Comparison of ENCODE assay signal across 9 cellular contexts in the genomic region with DNA sequence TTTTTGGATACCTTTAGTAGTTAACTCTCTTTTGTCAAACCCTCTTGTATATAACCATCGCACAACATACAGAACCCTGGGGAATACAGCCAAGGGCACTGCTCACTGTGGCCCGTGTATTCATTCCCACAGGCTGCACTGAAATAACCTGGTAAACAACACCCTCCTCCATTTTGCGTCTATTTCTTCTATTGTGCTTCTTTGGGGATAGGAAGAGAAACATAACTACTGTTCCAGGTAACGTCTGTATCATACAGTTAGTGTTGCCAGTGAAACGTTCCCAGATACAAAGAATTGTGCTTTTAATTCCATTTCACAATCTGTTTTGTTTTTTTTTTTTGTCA. TPM values are rescaled to one million over a fixed set of nuclear protein-coding genes. Genes with fewer than 3 reads are reported as not detected.
A peak's percentile ranks its signal among the peaks of the same experiment; 100 is the strongest.
DNase-seq lines count a peak whose midpoint lies in the region; ATAC-seq, FAIRE-seq and TF ChIP-seq lines count a peak whose summit lies in the region.
"Had no signal": no experiment of that assay in that cellular context is flagged by ENCODE, and none has a peak within 500 bp of the region (broad histone marks: within the 10 kb centered on the region; RNA-seq: fewer than 3 reads in every experiment).

No MANE protein-coding gene starts in this region.

- no peaks in the 10 kb centered on the region for H3K79me2 ChIP-seq in endothelial cell of umbilical vein (ENCODE audit: control insufficient read depth, insufficient read depth, low read length)

- peak overlapping the region; percentile 57 for H3K4me2 ChIP-seq in endothelial cell of umbilical vein (ENCODE audit: insufficient read depth, low read length)

- TF ChIP-seq POLR2A in endothelial cell of umbilical vein (IDR thresholded peaks at IDR 0.05; ENCODE audit: low read depth, low read length) (no peak), prostate gland (IDR thresholded peaks at IDR 0.05) (no peak)

- H3K9ac ChIP-seq in endothelial cell of umbilical vein (replicated peaks; ENCODE audit: extremely low read depth, insufficient read depth, low read length), result peak overlapping the region; percentile 62

- intact Hi-C loops in CD8-positive, alpha-beta T cell (cut with DNase I, micrococcal nuclease), result no loop called here
- intact Hi-C loops in endothelial cell of umbilical vein (cut with micrococcal nuclease) (loop anchor here (2.0 kb wide), 1 partner anchor 14 kb away; no protein-coding TSS in a partner anchor), prostate gland (cut with DNase I) (no loop called here)

- H3K27ac Mint-ChIP-seq in CD8-positive, alpha-beta T cell, result peak overlapping the region; percentile 94

- dilution Hi-C loops in endothelial cell of umbilical vein (cut with MboI; ENCODE audit: extremely low pct_ligation_motif_present, low sequenced_read_pairs), result no loop called here

- WGBS in prostate gland, result 34% methylated on average over 5 of the region's 5 CpGs

- BruUV-seq in endothelial cell of umbilical vein (replicated peaks; lab: Mats Ljungman, UMichigan), result no TSS peak

- peaks cover 34% of the 10 kb centered on the region for H3K36me3 ChIP-seq in CD8-positive, alpha-beta T cell (ENCODE audit: insufficient read depth, low read length)
- H3K36me3 ChIP-seq in SJSA1, result peaks cover 58% of the 10 kb centered on the region
- H3K36me3 ChIP-seq in endothelial cell of umbilical vein (ENCODE audit: control insufficient read depth in 2 of 2, extremely low read depth in 1 of 2, insufficient read depth in 2 of 2, low read length in 2 of 2), result peaks cover 4 to 19% of the 10 kb centered on the region in 2 experiments
- no peaks in the 10 kb centered on the region for H3K36me3 ChIP-seq in prostate gland

- CTCF ChIA-PET in CD8-positive, alpha-beta T cell (lab: Charles Lee), result no interaction called here
- CTCF ChIA-PET in endothelial cell of umbilical vein (lab: Charles Lee), result no interaction called here

- H3K27me3 ChIP-seq in CD8-positive, alpha-beta T cell (ENCODE audit: insufficient read depth, low read length), result no peaks in the 10 kb centered on the region
- H3K27me3 ChIP-seq in SJSA1 (replicated peaks), result no peaks in the 10 kb centered on the region
- H3K27me3 ChIP-seq in endothelial cell of umbilical vein (ENCODE audit: control insufficient read depth in 2 of 2, insufficient read depth in 2 of 2, low read length in 2 of 2), result no peaks in the 10 kb centered on the region
- no peaks in the 10 kb centered on the region for H3K27me3 ChIP-seq in prostate gland (replicated peaks; ENCODE audit: insufficient read depth)

- H3K36me3 Mint-ChIP-seq in CD8-positive, alpha-beta T cell, result peaks cover 71% of the 10 kb centered on the region

- H3K4me3 Mint-ChIP-seq in CD8-positive, alpha-beta T cell, result no peak overlapping the region

- H4K20me1 ChIP-seq in endothelial cell of umbilical vein (replicated peaks; ENCODE audit: control insufficient read depth, extremely low read depth, insufficient read depth, low read length), result no peaks in the 10 kb centered on the region

- no peak overlapping the region for H2AFZ ChIP-seq in endothelial cell of umbilical vein (ENCODE audit: low read depth, low read length)

- H3K27ac ChIP-seq in CD8-positive, alpha-beta T cell (ENCODE audit: low read depth, low read length), result no peak overlapping the region
- H3K27ac ChIP-seq in SJSA1 (peak overlapping the region; percentile 93), endothelial cell of umbilical vein (ENCODE audit: insufficient read depth, low read depth, low read length) (peak overlapping the region; percentile 90), prostate gland (peak overlapping the region; percentile 63 to 71)

- H3K9me3 ChIP-seq in CD8-positive, alpha-beta T cell (ENCODE audit: low read length), result no peaks in the 10 kb centered on the region
- H3K9me3 ChIP-seq in SJSA1 (replicated peaks) (no peaks in the 10 kb centered on the region), endothelial cell of umbilical vein (replicated peaks; ENCODE audit: control insufficient read depth, insufficient read depth, low read length) (no peaks in the 10 kb centered on the region), prostate gland (no peaks in the 10 kb centered on the region)

- no peaks in the 10 kb centered on the region for H3K27me3 Mint-ChIP-seq in CD8-positive, alpha-beta T cell (ENCODE audit: low read depth)

- H3K4me1 ChIP-seq in CD8-positive, alpha-beta T cell (ENCODE audit: insufficient read depth, low read length), result peaks cover 19% of the 10 kb centered on the region
- H3K4me1 ChIP-seq in SJSA1 (replicated peaks), result peaks cover 37% of the 10 kb centered on the region
- peaks cover 29% of the 10 kb centered on the region for H3K4me1 ChIP-seq in endothelial cell of umbilical vein (ENCODE audit: control insufficient read depth, extremely low read depth, insufficient read depth, low read length)
- H3K4me1 ChIP-seq in prostate gland (replicated peaks), result no peaks in the 10 kb centered on the region

- H3K9me1 ChIP-seq in endothelial cell of umbilical vein (replicated peaks; ENCODE audit: control insufficient read depth, extremely low read depth, insufficient read depth, low read length), result no peaks in the 10 kb centered on the region

- no peak overlapping the region for H3K4me3 ChIP-seq in CD8-positive, alpha-beta T cell (ENCODE audit: low read depth, low read length)
- H3K4me3 ChIP-seq in SJSA1, result no peak overlapping the region
- H3K4me3 ChIP-seq in endothelial cell of umbilical vein (replicated peaks in 1 of 3; ENCODE audit: insufficient read depth in 1 of 3, low read depth in 1 of 3, low read length in 3 of 3), result no peak overlapping the region
- H3K4me3 ChIP-seq in prostate gland, result no peak overlapping the region

- no peak for DNase-seq in CD8-positive, alpha-beta T cell
- DNase-seq in SJSA1 (ENCODE audit: low read depth in 1 of 2, low spot score in 2 of 2) (no peak), endothelial cell of umbilical vein (ENCODE audit: low read depth, low spot score) (no peak), prostate gland (ENCODE audit: low spot score) (no peak), NCI-H1092 treated with DMSO at 0.1 percent for 48 hours (lab: John Stamatoyannopoulos, UW) (no peak), HPDE6-E6E7 (ENCODE audit: extremely low spot score) (no peak), activated gamma-delta T cell (lab: John Stamatoyannopoulos, UW) (no peak)
- DNase-seq in stimulated activated CD4-positive, alpha-beta T cell treated with anti-CD3 and anti-CD28 coated beads, Interleukin-2, amount 100 ng/mL, for 24 hours, result no peak
- DNase-seq: erythroblast had no signal

- TF ChIP-seq CTCF in CD8-positive, alpha-beta T cell (IDR thresholded peaks at IDR 0.05), result no peak
- TF ChIP-seq CTCF in endothelial cell of umbilical vein (IDR thresholded peaks at IDR 0.05; ENCODE audit: extremely low read depth in 1 of 2, insufficient read depth in 1 of 2, low read depth in 1 of 2, low read length in 2 of 2) (no peak), prostate gland (IDR thresholded peaks at IDR 0.05) (no peak)

- POLR2A ChIA-PET in CD8-positive, alpha-beta T cell (lab: Charles Lee), result no interaction called here
- POLR2A ChIA-PET in endothelial cell of umbilical vein (lab: Charles Lee), result no interaction called here

- H3K4me1 Mint-ChIP-seq in CD8-positive, alpha-beta T cell (ENCODE audit: low read depth), result peaks cover 27% of the 10 kb centered on the region

- H3K9me3 Mint-ChIP-seq in CD8-positive, alpha-beta T cell, result no peaks in the 10 kb centered on the region

- no peak for ATAC-seq in CD8-positive, alpha-beta T cell

- FAIRE-seq in endothelial cell of umbilical vein (lab: Jason Lieb, UNC), result no peak

TF ChIP-seq in endothelial cell of umbilical vein, 7 proteins besides CTCF, POLR2A, EP300 and RAD21 (continues in another document):
- TF ChIP-seq, protein P1, sequence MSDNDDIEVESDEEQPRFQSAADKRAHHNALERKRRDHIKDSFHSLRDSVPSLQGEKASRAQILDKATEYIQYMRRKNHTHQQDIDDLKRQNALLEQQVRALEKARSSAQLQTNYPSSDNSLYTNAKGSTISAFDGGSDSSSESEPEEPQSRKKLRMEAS (IDR thresholded peaks at IDR 0.05; ENCODE audit: insufficient read depth, insufficient read length), result no peak

RNA-seq across cellular contexts. Expression of gene C12orf76, which starts 9.6 kb away (rescaled TPM):
- total RNA-seq in CD8-positive, alpha-beta T cell, result 1 to 10 TPM; 8.7 to 9.6 TPM
- total RNA-seq in SJSA1 (2014; rRNA removed; shearing (Covaris generic)), result 4.5 and 9.0 TPM in 2 replicates
- total RNA-seq in endothelial cell of umbilical vein (11.9 and 13.4 TPM in 2 replicates), prostate gland (10 to 100 TPM; 20.4 to 26.1 TPM)
- polyA plus RNA-seq in endothelial cell of umbilical vein, result 12.9 and 17.1 TPM in 2 replicates
- polyA plus RNA-seq in endothelial cell of umbilical vein (2011; cell fraction: cytosol; rRNA removed), result 13.2 and 13.9 TPM in 2 replicates
- polyA plus RNA-seq in endothelial cell of umbilical vein (2011; cell fraction: nucleus; rRNA removed), result 8.2 and 9.5 TPM in 2 replicates
- 10.6 and 15.2 TPM in 2 replicates for polyA plus RNA-seq in endothelial cell of umbilical vein (2012)
- 10.7 and 11.4 TPM in 2 replicates for polyA minus RNA-seq in endothelial cell of umbilical vein
- 10.7 TPM for polyA minus RNA-seq in endothelial cell of umbilical vein (2011; cell fraction: cytosol; rRNA and poly(A)+ RNA removed)
- polyA minus RNA-seq in endothelial cell of umbilical vein (2011; cell fraction: nucleus; rRNA and poly(A)+ RNA removed), result 3.2 and 4.2 TPM in 2 replicates

RNA-seq across cellular contexts. Expression of gene ANKRD13A, which starts 39.5 kb away (rescaled TPM):
- total RNA-seq in CD8-positive, alpha-beta T cell, result 10 to 100 TPM; 38.8 to 41.7 TPM
- total RNA-seq in SJSA1 (2014; rRNA removed; shearing (Covaris generic)), result 111 and 170 TPM in 2 replicates
- total RNA-seq in endothelial cell of umbilical vein (36.2 and 37.0 TPM in 2 replicates), prostate gland (10 to 100 TPM; 76.1 to 87.4 TPM)
- 43.9 and 49.8 TPM in 2 replicates for polyA plus RNA-seq in endothelial cell of umbilical vein
- polyA plus RNA-seq in endothelial cell of umbilical vein (2011; cell fraction: cytosol; rRNA removed), result 29.6 and 34.0 TPM in 2 replicates
- polyA plus RNA-seq in endothelial cell of umbilical vein (2011; cell fraction: nucleus; rRNA removed), result 60.8 and 83.6 TPM in 2 replicates
- 24.3 and 28.2 TPM in 2 replicates for polyA plus RNA-seq in endothelial cell of umbilical vein (2012)
- polyA minus RNA-seq in endothelial cell of umbilical vein, result 54.7 and 55.6 TPM in 2 replicates
- 16.3 TPM for polyA minus RNA-seq in endothelial cell of umbilical vein (2011; cell fraction: cytosol; rRNA and poly(A)+ RNA removed)
- 18.2 and 25.9 TPM in 2 replicates for polyA minus RNA-seq in endothelial cell of umbilical vein (2011; cell fraction: nucleus; rRNA and poly(A)+ RNA removed)

RNA-seq across cellular contexts. Expression of gene GIT2, which starts 42.5 kb away (rescaled TPM):
- total RNA-seq in CD8-positive, alpha-beta T cell, result 10 to 100 TPM; 47.6 to 57.9 TPM
- total RNA-seq in SJSA1 (2014; rRNA removed; shearing (Covaris generic)), result 23.1 and 29.5 TPM in 2 replicates
- total RNA-seq in endothelial cell of umbilical vein (67.7 and 77.2 TPM in 2 replicates), prostate gland (10 to 100 TPM; 20.9 to 43.3 TPM)
- polyA plus RNA-seq in endothelial cell of umbilical vein, result 32.5 and 37.3 TPM in 2 replicates
- 34.1 and 34.6 TPM in 2 replicates for polyA plus RNA-seq in endothelial cell of umbilical vein (2011; cell fraction: cytosol; rRNA removed)
- polyA plus RNA-seq in endothelial cell of umbilical vein (2011; cell fraction: nucleus; rRNA removed), result 122 and 128 TPM in 2 replicates
- polyA plus RNA-seq in endothelial cell of umbilical vein (2012), result 37.4 and 38.7 TPM in 2 replicates
- polyA minus RNA-seq in endothelial cell of umbilical vein, result 83.4 and 88.7 TPM in 2 replicates
- polyA minus RNA-seq in endothelial cell of umbilical vein (2011; cell fraction: cytosol; rRNA and poly(A)+ RNA removed), result 10.2 TPM
- polyA minus RNA-seq in endothelial cell of umbilical vein (2011; cell fraction: nucleus; rRNA and poly(A)+ RNA removed), result 94.9 and 130 TPM in 2 replicates
